In genomic region chr14:49687942-49688700, GRCh38 we compare ENCODE assay signal across 8 cellular contexts. TPM values are rescaled to one million over a fixed set of nuclear protein-coding genes. Genes with fewer than 3 reads are reported as not detected.
DNase-seq lines count a peak whose midpoint lies in the region; ATAC-seq and FAIRE-seq lines count a peak whose summit lies in the region.

Gene POLE2, minus strand, starts transcription at chr14:49688214. Its CDS starts 11 bp downstream, at chr14:49688203.

- FAIRE-seq in frontal cortex (lab: Jason Lieb, UNC), result no peak

- H3K27ac ChIP-seq in neuronal stem cell (replicated peaks; ENCODE audit: low read length) (peak within 1 kb of the TSS; percentile 91), subcutaneous abdominal adipose tissue (ENCODE audit: low read depth, low read length) (peak within 1 kb of the TSS; percentile 54)

- peak within 1 kb of the TSS; percentile 94 for H2AFZ ChIP-seq in neuronal stem cell (ENCODE audit: low read length)

- peak; percentile 83 for ATAC-seq in GM21825 (IDR thresholded peaks at IDR 0.05; ENCODE audit: unreplicated experiment)

- peak within 1 kb of the TSS; percentile 97 for H2BK12ac ChIP-seq in neuronal stem cell (ENCODE audit: low read length)

- H3K4me1 ChIP-seq in neuronal stem cell (ENCODE audit: control insufficient read depth in 2 of 2, insufficient read depth in 1 of 2, low read depth in 1 of 2, low read length in 2 of 2) (peaks cover 3 to 7% of the 10 kb centered on the region in 2 donors), subcutaneous abdominal adipose tissue (ENCODE audit: control insufficient read depth in 5 of 5, insufficient read depth in 5 of 5, low read length in 5 of 5) (peaks cover 1 to 24% (median 13%) of the 10 kb centered on the region in 5 donors)

- no peaks in the 10 kb centered on the region for H3K9me3 ChIP-seq in neuronal stem cell (replicated peaks in 1 of 2; ENCODE audit: control insufficient read depth in 2 of 2, insufficient read depth in 1 of 2, low read depth in 1 of 2, low read length in 2 of 2)
- no peaks in the 10 kb centered on the region for H3K9me3 ChIP-seq in subcutaneous abdominal adipose tissue (ENCODE audit: control insufficient read depth in 5 of 5, low read length in 5 of 5)

- H3K9ac ChIP-seq in neuronal stem cell (ENCODE audit: low read depth, low read length, poor library complexity) (peak within 1 kb of the TSS; percentile 93), subcutaneous abdominal adipose tissue (ENCODE audit: low read length in 5 of 5) (peak within 1 kb of the TSS; percentile 30 to 87 (median 74))

- peak within 1 kb of the TSS; percentile 38 for H3K4ac ChIP-seq in neuronal stem cell (ENCODE audit: low read length)

- peak within 1 kb of the TSS; percentile 79 for H2BK15ac ChIP-seq in neuronal stem cell (ENCODE audit: low read length)

- H3K4me3 ChIP-seq in neuronal stem cell (ENCODE audit: low read length in 2 of 2) (peak within 1 kb of the TSS; percentile 83 to 98), subcutaneous abdominal adipose tissue (ENCODE audit: low read depth in 1 of 5, low read length in 5 of 5) (peak within 1 kb of the TSS; percentile 75 to 86 (median 81))

- DNase-seq in EL, result peak; percentile 77
- peak; percentile 31 to 36 for DNase-seq in Kasumi-1 (lab: John Stamatoyannopoulos, UW)
- peak; percentile 43 for DNase-seq in SHP77 treated with DMSO at 0.1 percent for 48 hours (lab: John Stamatoyannopoulos, UW)
- peak; percentile 57 for DNase-seq in activated gamma-delta T cell treated with anti-CD3 and anti-CD28 coated beads, Interleukin-2, amount 50 U/mL, for 16 hours (ENCODE audit: low read depth)
- DNase-seq in frontal cortex (ENCODE audit: low spot score in 2 of 2), result peak; percentile 63 to 74
- DNase-seq in neuronal stem cell (ENCODE audit: low spot score), result peak; percentile 69

- peak within 1 kb of the TSS; percentile 96 for H2BK120ac ChIP-seq in neuronal stem cell (ENCODE audit: low read depth, low read length)

- H3K4me2 ChIP-seq in neuronal stem cell (ENCODE audit: insufficient read depth, low read length, poor library complexity, severe bottlenecking), result peak within 1 kb of the TSS; percentile 57

- peak within 1 kb of the TSS; percentile 43 for H4K8ac ChIP-seq in neuronal stem cell (ENCODE audit: low read depth, low read length)

- H3K79me1 ChIP-seq in neuronal stem cell (ENCODE audit: low read depth, low read length), result peaks cover 3% of the 10 kb centered on the region

- peaks cover 0 to 22% of the 10 kb centered on the region in 2 donors for H3K36me3 ChIP-seq in neuronal stem cell (replicated peaks in 1 of 2; ENCODE audit: control insufficient read depth in 2 of 2, insufficient read depth in 2 of 2, low read length in 2 of 2)
- no peaks in the 10 kb centered on the region for H3K36me3 ChIP-seq in subcutaneous abdominal adipose tissue (ENCODE audit: control insufficient read depth in 5 of 5, insufficient read depth in 5 of 5, low read length in 5 of 5)

- no CpG with 5 or more reads among the region's 67 CpGs for WGBS in neuronal stem cell (ENCODE audit: extremely low coverage in 2 of 2, insufficient read length in 2 of 2, insufficient replicate concordance in 1 of 2), 2 donors

- H3K14ac ChIP-seq in neuronal stem cell (ENCODE audit: low read length), result peak within 1 kb of the TSS; percentile 94

- H3K27me3 ChIP-seq in neuronal stem cell (ENCODE audit: control insufficient read depth in 3 of 3, insufficient read depth in 3 of 3, low read depth in 1 of 3, low read length in 3 of 3), result peaks cover 0 to 7% (median 0%) of the 10 kb centered on the region in 3 experiments
- no peaks in the 10 kb centered on the region for H3K27me3 ChIP-seq in subcutaneous abdominal adipose tissue (ENCODE audit: control insufficient read depth in 5 of 5, insufficient read depth in 4 of 5, low read length in 5 of 5)

- H2BK5ac ChIP-seq in neuronal stem cell (ENCODE audit: low read length), result peak within 1 kb of the TSS; percentile 97

- H3K18ac ChIP-seq in neuronal stem cell (ENCODE audit: low read length), result peak within 1 kb of the TSS; percentile 99

- peak within 1 kb of the TSS; percentile 85 for H3K23ac ChIP-seq in neuronal stem cell (ENCODE audit: low read depth, low read length, poor library complexity)

- H4K91ac ChIP-seq in neuronal stem cell (ENCODE audit: low read depth, low read length, poor library complexity), result peak within 1 kb of the TSS; percentile 85

- H2AK5ac ChIP-seq in neuronal stem cell (ENCODE audit: low read depth, low read length), result no peak within 1 kb of the TSS

RNA-seq across cellular contexts. Expression of gene POLE2, which starts in this region (rescaled TPM):
- total RNA-seq in frontal cortex, result 5.3 TPM
- 28.3 TPM for polyA plus RNA-seq in neuronal stem cell (2013, experiment 1 of 2)
- 28.5 TPM for polyA plus RNA-seq in neuronal stem cell (2013, experiment 2 of 2)

Comparison
In these comparisons a context has a peak if more than half of its experiments do, and no peak if none do; other contexts are left out.
1. Peak in every context shown above with its lines: DNase-seq, ATAC-seq, H3K4me3 ChIP-seq and H3K27ac ChIP-seq.